6 cellular contexts compared by ENCODE assay signal in genomic region chr1:156642265-156643185, GRCh38. TPM values are rescaled to one million over a fixed set of nuclear protein-coding genes. Genes with fewer than 3 reads are reported as not detected.
A peak's percentile ranks its signal among the peaks of the same experiment; 100 is the strongest.
DNase-seq lines count a peak whose midpoint lies in the region; TF ChIP-seq lines count a peak whose summit lies in the region.

No MANE protein-coding gene starts in this region.

- H3K4me1 Mint-ChIP-seq in glutamatergic neuron (ENCODE audit: low read depth, unreplicated experiment) = peaks cover 43% of the 10 kb centered on the region

- peak overlapping the region; percentile 40 for H3K4me3 ChIP-seq in SJCRH30
- H3K4me3 ChIP-seq in skeletal muscle cell (ENCODE audit: low read depth, low read length) = peak overlapping the region; percentile 34

- no peaks in the 10 kb centered on the region for H3K36me3 ChIP-seq in SJCRH30

- peaks cover 17% of the 10 kb centered on the region for H3K27me3 Mint-ChIP-seq in glutamatergic neuron (ENCODE audit: unreplicated experiment)

- H3K27ac Mint-ChIP-seq in glutamatergic neuron (ENCODE audit: unreplicated experiment) = no peak overlapping the region

- H3K27ac ChIP-seq in SJCRH30 = no peak overlapping the region

- peak overlapping the region; percentile 79 for H3K4me3 Mint-ChIP-seq in glutamatergic neuron (ENCODE audit: unreplicated experiment)

- H3K36me3 Mint-ChIP-seq in glutamatergic neuron (ENCODE audit: unreplicated experiment) = peaks cover 5% of the 10 kb centered on the region

- TF ChIP-seq CTCF in glutamatergic neuron (IDR thresholded peaks at IDR 0.05; ENCODE audit: partially characterized antibody, unreplicated experiment) = no peak

- H3K9me3 ChIP-seq in SJCRH30 (replicated peaks) = no peaks in the 10 kb centered on the region

- H3K27me3 ChIP-seq in SJCRH30 = peaks cover 7% of the 10 kb centered on the region

- peaks cover 7% of the 10 kb centered on the region for H3K9me3 Mint-ChIP-seq in glutamatergic neuron (ENCODE audit: unreplicated experiment)

- DNase-seq in SJCRH30 (peak; percentile 64 to 65), glutamatergic neuron (peak; percentile 44), skeletal muscle cell (ENCODE audit: low read depth) (no peak), NCI-H2171 treated with DMSO at 0.1 percent for 48 hours (lab: John Stamatoyannopoulos, UW) (no peak), EL (no peak), hippocampal formation (lab: John Stamatoyannopoulos, UW) (no peak)

- H3K4me1 ChIP-seq in SJCRH30 = peaks cover 35% of the 10 kb centered on the region

RNA-seq across cellular contexts. Expression of gene BCAN, which starts 0.6 kb away (rescaled TPM):
- 0.05 TPM in 1 of 2 replicates, not detected in the other for total RNA-seq in SJCRH30 (2014; rRNA removed; shearing (Covaris generic))
- 10.3 TPM for total RNA-seq in glutamatergic neuron (ENCODE audit: unreplicated experiment)

RNA-seq across cellular contexts. Expression of gene HAPLN2, which starts 23.3 kb away (rescaled TPM):
- total RNA-seq in SJCRH30 (2014; rRNA removed; shearing (Covaris generic)) = 0.20 and 0.23 TPM in 2 replicates
- 0.71 TPM for total RNA-seq in glutamatergic neuron (ENCODE audit: unreplicated experiment)

RNA-seq across cellular contexts. Expression of gene NES, which starts 34.7 kb away (rescaled TPM):
- total RNA-seq in SJCRH30 (2014; rRNA removed; shearing (Covaris generic)) = 356 and 359 TPM in 2 replicates
- total RNA-seq in glutamatergic neuron (ENCODE audit: unreplicated experiment) = 375 TPM

RNA-seq across cellular contexts. Expression of gene GPATCH4, which starts 41.2 kb away (rescaled TPM):
- total RNA-seq in SJCRH30 (2014; rRNA removed; shearing (Covaris generic)) = 22.8 and 25.1 TPM in 2 replicates
- total RNA-seq in glutamatergic neuron (ENCODE audit: unreplicated experiment) = 13.2 TPM

RNA-seq across cellular contexts. Expression of gene NAXE, which starts 50.9 kb away (rescaled TPM):
- 29.7 and 30.1 TPM in 2 replicates for total RNA-seq in SJCRH30 (2014; rRNA removed; shearing (Covaris generic))
- 44.5 TPM for total RNA-seq in glutamatergic neuron (ENCODE audit: unreplicated experiment)

Comparison
In these comparisons a context has a peak if more than half of its experiments do, and no peak if none do; other contexts are left out.
1. DNase-seq: peak in SJCRH30 (2 of 2) and glutamatergic neuron (single experiment); none in skeletal muscle cell (single experiment), NCI-H2171 treated with DMSO at 0.1 percent for 48 hours (single experiment), EL (single experiment) and hippocampal formation (0 of 2).
2. RNA of gene BCAN, which starts 0.6 kb away (total RNA-seq): 10.3 TPM in glutamatergic neuron (single experiment); 0.05 TPM in SJCRH30; every median in the first group is over 10 times any median in the second.